ENCODE assay signal across 26 cellular contexts in genomic region chr2:241994086-241994485, GRCh38.
"Had no signal": no experiment of that assay in that cellular context is flagged by ENCODE, and none has a peak within 500 bp of the region (broad histone marks: within the 10 kb centered on the region; RNA-seq: fewer than 3 reads in every experiment).

No MANE protein-coding gene starts in this region.

- H3K4me3 ChIP-seq: colonic mucosa, esophagus muscularis mucosa, gastroesophageal sphincter, lung, ovary, psoas muscle, skin epidermis, suprapubic skin, transverse colon, upper lobe of right lung, uterus had no signal

- H3K9me3 ChIP-seq: colonic mucosa, esophagus muscularis mucosa, gastroesophageal sphincter, ovary, psoas muscle, suprapubic skin, transverse colon, upper lobe of right lung, uterus had no signal

- DNase-seq: colonic mucosa; dermis blood vessel endothelial cell; effector memory CD4-positive, alpha-beta T cell; foreskin keratinocyte; glutamatergic neuron; hypothalamus; immature natural killer cell; islet precursor cell; kidney glomerular epithelial cell; left colon; natural killer cell; occipital lobe; ovary; psoas muscle; right cardiac atrium; stimulated activated CD4-positive, alpha-beta T cell treated with anti-CD3 and anti-CD28 coated beads, Interleukin-15, amount 100 ng/mL, for 24 hours; stimulated activated CD4-positive, alpha-beta T cell treated with anti-CD3 and anti-CD28 coated beads, Interleukin-2, amount 100 ng/mL, for 48 hours; stimulated activated naive B cell treated with anti-CD40 and anti-IgM and Interleukin-4, amounts not matched to agents 10 μg/mL and 1 μg/mL and 100 μg/mL, for 72 hours; transverse colon; upper lobe of right lung; uterus had no signal

- H3K27me3 ChIP-seq: colonic mucosa, foreskin keratinocyte, ovary, suprapubic skin, upper lobe of right lung, uterus had no signal

- ATAC-seq: foreskin keratinocyte; gastroesophageal sphincter; left colon; natural killer cell; psoas muscle; right cardiac atrium; stimulated activated naive B cell treated with anti-CD40 and anti-IgM and Interleukin-4, amounts not matched to agents 10 μg/mL and 1 μg/mL and 100 μg/mL, for 72 hours; upper lobe of right lung had no signal

- H3K4me1 ChIP-seq: colonic mucosa, esophagus muscularis mucosa, foreskin keratinocyte, gastroesophageal sphincter, psoas muscle, suprapubic skin, transverse colon, upper lobe of right lung, uterus had no signal

- H3K36me3 ChIP-seq: colonic mucosa, esophagus muscularis mucosa, gastroesophageal sphincter, ovary, suprapubic skin, transverse colon, upper lobe of right lung, uterus had no signal

- H3K27ac ChIP-seq: colonic mucosa, esophagus muscularis mucosa, foreskin keratinocyte, gastroesophageal sphincter, ovary, psoas muscle, skin epidermis, suprapubic skin, transverse colon, upper lobe of right lung, uterus had no signal
